In the genomic region with DNA sequence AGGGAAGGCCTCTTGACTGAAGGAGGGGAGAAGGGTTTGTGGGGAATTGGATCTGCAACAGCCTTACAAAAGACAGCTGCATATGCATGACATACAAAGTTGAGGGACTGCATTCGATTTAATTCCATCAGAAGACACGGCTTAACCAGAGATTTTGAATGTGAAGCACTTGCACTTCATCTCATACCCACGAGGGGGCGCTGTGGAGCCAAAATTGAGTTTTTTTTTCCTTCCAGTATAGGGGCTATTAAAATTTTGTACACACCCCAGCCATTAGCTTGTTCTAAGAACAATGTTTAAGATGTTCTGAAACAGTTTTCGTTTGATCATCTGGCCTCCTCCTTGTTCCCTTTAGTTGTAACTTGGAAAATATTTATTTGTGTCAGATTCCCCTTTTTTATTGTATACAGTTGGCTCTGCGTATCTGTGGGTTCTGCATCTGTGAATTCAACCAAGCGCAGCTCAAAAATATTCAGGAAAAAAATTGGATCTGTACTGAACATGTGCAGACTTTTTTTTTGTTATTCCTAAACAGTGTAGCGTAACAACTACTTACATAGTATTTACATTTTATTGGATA, we compare ENCODE assay signal across 8 cellular contexts. TPM values are rescaled to one million over a fixed set of nuclear protein-coding genes. Genes with fewer than 3 reads are reported as not detected.
DNase-seq lines count a peak whose midpoint lies in the region; ATAC-seq and TF ChIP-seq lines count a peak whose summit lies in the region.

No MANE protein-coding gene starts in this region.

- H3K4me3 Mint-ChIP-seq in activated CD4-positive, alpha-beta memory T cell treated with anti-CD3 and anti-CD28 coated beads for 36 hours: peak overlapping the region; percentile 90
- peak overlapping the region; percentile 91 for H3K4me3 Mint-ChIP-seq in memory B cell

- H3K27ac ChIP-seq in AG04450 (ENCODE audit: low read depth, low read length) (no peak overlapping the region), ectodermal cell (ENCODE audit: insufficient read depth, low read depth, low read length, poor library complexity, severe bottlenecking) (no peak overlapping the region)

- peaks cover 13% of the 10 kb centered on the region for H3K36me3 Mint-ChIP-seq in activated CD4-positive, alpha-beta memory T cell treated with anti-CD3 and anti-CD28 coated beads for 36 hours
- peaks cover 6% of the 10 kb centered on the region for H3K36me3 Mint-ChIP-seq in memory B cell

- no peaks in the 10 kb centered on the region for H3K9me3 Mint-ChIP-seq in activated CD4-positive, alpha-beta memory T cell treated with anti-CD3 and anti-CD28 coated beads for 36 hours
- H3K9me3 Mint-ChIP-seq in memory B cell: no peaks in the 10 kb centered on the region

- peak; percentile 89 for TF ChIP-seq CTCF in AG04450 (IDR thresholded peaks at IDR 0.05; ENCODE audit: low read depth, low read length)

- no peaks in the 10 kb centered on the region for H3K4me1 ChIP-seq in ectodermal cell (ENCODE audit: control insufficient read depth, insufficient read depth, low read length)

- H3K36me3 ChIP-seq in ectodermal cell (ENCODE audit: control insufficient read depth, insufficient read depth, low read length): peaks cover 12% of the 10 kb centered on the region

- peak overlapping the region; percentile 91 for H3K4me3 ChIP-seq in AG04450 (ENCODE audit: low read depth, low read length)
- H3K4me3 ChIP-seq in ectodermal cell (ENCODE audit: insufficient read depth, low read depth, low read length): peak overlapping the region; percentile 96

- peak overlapping the region; percentile 87 for H3K27ac Mint-ChIP-seq in activated CD4-positive, alpha-beta memory T cell treated with anti-CD3 and anti-CD28 coated beads for 36 hours
- H3K27ac Mint-ChIP-seq in memory B cell: peak overlapping the region; percentile 98

- intact Hi-C loops in activated CD4-positive, alpha-beta memory T cell treated with anti-CD3 and anti-CD28 coated beads for 36 hours (cut with micrococcal nuclease): loop anchor here (1.0 to 10.0 kb wide), 4 partner anchors 242 to 1287 kb away; a partner anchor contains a TSS

- H3K27me3 ChIP-seq in AG04450 (ENCODE audit: control insufficient read depth, insufficient read depth, low read length) (no peaks in the 10 kb centered on the region), ectodermal cell (ENCODE audit: control insufficient read depth, insufficient read depth, low read length, poor library complexity, severe bottlenecking) (no peaks in the 10 kb centered on the region)

- peaks cover 33% of the 10 kb centered on the region for H3K4me1 Mint-ChIP-seq in activated CD4-positive, alpha-beta memory T cell treated with anti-CD3 and anti-CD28 coated beads for 36 hours (ENCODE audit: low read depth)
- H3K4me1 Mint-ChIP-seq in memory B cell: peaks cover 9% of the 10 kb centered on the region

- DNase-seq in AG04450 (ENCODE audit: low read depth, low spot score): no peak
- DNase-seq in GM19238 (ENCODE audit: insufficient read length, low spot score): peak; percentile 52
- DNase-seq in NCI-H748 treated with DMSO at 0.1 percent for 48 hours (lab: John Stamatoyannopoulos, UW): peak; percentile 55
- peak; percentile 84 for DNase-seq in activated CD4-positive, alpha-beta memory T cell treated with anti-CD3 and anti-CD28 coated beads for 36 hours
- DNase-seq in memory B cell (ENCODE audit: low spot score in 2 of 2): peak; percentile 80 to 82
- DNase-seq in stimulated activated CD8-positive, alpha-beta memory T cell treated with anti-CD3 and anti-CD28 coated beads, Interleukin-15, amount 100 ng/mL, for 1 hour (ENCODE audit: low read depth): peak; percentile 68

- no peaks in the 10 kb centered on the region for H3K27me3 Mint-ChIP-seq in activated CD4-positive, alpha-beta memory T cell treated with anti-CD3 and anti-CD28 coated beads for 36 hours
- no peaks in the 10 kb centered on the region for H3K27me3 Mint-ChIP-seq in memory B cell

- CTCF ChIA-PET in AG04450 (lab: Charles Lee): interaction anchor here (0.6 to 4.7 kb wide), 69 partner anchors 8 to 1403 kb away, joined by 3 to 333 read pairs (median 4); no protein-coding TSS in a partner anchor
- CTCF ChIA-PET in activated CD4-positive, alpha-beta memory T cell treated with anti-CD3 and anti-CD28 coated beads for 36 hours (lab: Charles Lee): interaction anchor here (0.7 to 4.6 kb wide), 21 partner anchors 10 to 503 kb away, joined by 3 to 113 read pairs (median 7); a partner anchor contains a TSS

- H3K9me3 ChIP-seq in AG04450 (ENCODE audit: control insufficient read depth, insufficient read depth, low read length) (no peaks in the 10 kb centered on the region), ectodermal cell (ENCODE audit: control insufficient read depth, low read length) (no peaks in the 10 kb centered on the region)

- ATAC-seq in memory B cell (ENCODE audit: low read depth) (peak; percentile 12), HG03432 (IDR thresholded peaks at IDR 0.05; ENCODE audit: unreplicated experiment) (no peak)

- 29 to 30% methylated on average over 7 of the region's 8 CpGs for WGBS in ectodermal cell, 2 experiments

- POLR2A ChIA-PET in AG04450 (lab: Yijun Ruan, JAX): no interaction called here
- POLR2A ChIA-PET in activated CD4-positive, alpha-beta memory T cell treated with anti-CD3 and anti-CD28 coated beads for 36 hours (lab: Charles Lee): interaction anchor here (2.7 kb wide), 1 partner anchor 242 kb away, joined by 14 read pairs; a partner anchor contains a TSS

RNA-seq across cellular contexts. Expression of a gene that starts 1.6 kb away (rescaled TPM):
- 24.1 and 28.9 TPM in 2 replicates for polyA plus RNA-seq in AG04450 (2011; rRNA removed)
- 25.3 and 26.9 TPM in 2 replicates for polyA minus RNA-seq in AG04450 (2011; rRNA and poly(A)+ RNA removed)
- 10 to 100 TPM; 20.6 to 22.0 TPM for total RNA-seq in activated CD4-positive, alpha-beta memory T cell treated with anti-CD3 and anti-CD28 coated beads for 36 hours
- 44.6 TPM for polyA plus RNA-seq in ectodermal cell (2013, experiment 1 of 4)
- 46.5 TPM for polyA plus RNA-seq in ectodermal cell (2013, experiment 2 of 4)
- polyA plus RNA-seq in ectodermal cell (2013, experiment 3 of 4): 29.0 TPM
- polyA plus RNA-seq in ectodermal cell (2013, experiment 4 of 4): 33.8 TPM

RNA-seq across cellular contexts. Expression of a gene that starts 5.3 kb away (rescaled TPM):
- polyA plus RNA-seq in AG04450 (2011; rRNA removed): 48.8 and 56.4 TPM in 2 replicates
- polyA minus RNA-seq in AG04450 (2011; rRNA and poly(A)+ RNA removed): 62.7 and 69.0 TPM in 2 replicates
- total RNA-seq in activated CD4-positive, alpha-beta memory T cell treated with anti-CD3 and anti-CD28 coated beads for 36 hours: 10 to 100 TPM; 47.5 to 50.4 TPM
- 4.1 TPM for polyA plus RNA-seq in ectodermal cell (2013, experiment 1 of 4)
- 5.1 TPM for polyA plus RNA-seq in ectodermal cell (2013, experiment 2 of 4)
- 5.6 TPM for polyA plus RNA-seq in ectodermal cell (2013, experiment 3 of 4)
- polyA plus RNA-seq in ectodermal cell (2013, experiment 4 of 4): 4.9 TPM
